Comparison of ENCODE assay signal across 30 cellular contexts in genomic region chr7:105305633-105306032, GRCh38.
DNase-seq lines count a peak whose midpoint lies in the region; ATAC-seq and TF ChIP-seq lines count a peak whose summit lies in the region.
"Had no signal": no experiment of that assay in that cellular context is flagged by ENCODE, and none has a peak within 500 bp of the region (broad histone marks: within the 10 kb centered on the region; RNA-seq: fewer than 3 reads in every experiment).

No MANE protein-coding gene starts in this region.

- H3K4me3 Mint-ChIP-seq in activated CD8-positive, alpha-beta T cell treated with anti-CD3 and anti-CD28 coated beads for 36 hours: peak overlapping the region; percentile 46
- no peak overlapping the region for H3K4me3 Mint-ChIP-seq in activated CD8-positive, alpha-beta T cell treated with anti-CD3 and anti-CD28 coated beads, Interleukin-2, amount 10 ng/mL, durations not matched to agents 7 days and 5 days
- H3K4me3 Mint-ChIP-seq in activated T-helper 1 cell treated with anti-CD3 and anti-CD28 coated beads, Interleukin-12 subunit alpha, Interleukin-12 subunit beta, Interleukin-2, Interleukin-4 antibody, amounts not matched to agents 30 ng/mL and 10 ng/mL and 1 ng/mL, durations not matched to agents 14 hours and 24 hours and 36 hours: peak overlapping the region; percentile 37
- H3K4me3 Mint-ChIP-seq in naive thymus-derived CD8-positive, alpha-beta T cell: peak overlapping the region in 3 of 10 donors; percentile 12 to 70 (median 60)
- H3K4me3 Mint-ChIP-seq: HFFc6, naive B cell, T-helper 17 cell had no signal

- H3K36me3 Mint-ChIP-seq in activated CD8-positive, alpha-beta T cell treated with anti-CD3 and anti-CD28 coated beads for 36 hours (ENCODE audit: low read depth): peaks cover 6% of the 10 kb centered on the region
- peaks cover 10% of the 10 kb centered on the region for H3K36me3 Mint-ChIP-seq in activated CD8-positive, alpha-beta T cell treated with anti-CD3 and anti-CD28 coated beads, Interleukin-2, amount 10 ng/mL, durations not matched to agents 7 days and 5 days (ENCODE audit: low read depth)
- H3K36me3 Mint-ChIP-seq in activated T-helper 1 cell treated with anti-CD3 and anti-CD28 coated beads, Interleukin-12 subunit alpha, Interleukin-12 subunit beta, Interleukin-2, Interleukin-4 antibody, amounts not matched to agents 30 ng/mL and 10 ng/mL and 1 ng/mL, durations not matched to agents 14 hours and 24 hours and 36 hours (ENCODE audit: low read depth): peaks cover 7% of the 10 kb centered on the region
- H3K36me3 Mint-ChIP-seq in naive thymus-derived CD8-positive, alpha-beta T cell: peaks cover 0 to 12% (median 3%) of the 10 kb centered on the region in 3 donors

- H3K27ac Mint-ChIP-seq in activated CD8-positive, alpha-beta T cell treated with anti-CD3 and anti-CD28 coated beads for 36 hours: peak overlapping the region; percentile 83
- no peak overlapping the region for H3K27ac Mint-ChIP-seq in activated CD8-positive, alpha-beta T cell treated with anti-CD3 and anti-CD28 coated beads, Interleukin-2, amount 10 ng/mL, durations not matched to agents 7 days and 5 days
- peak overlapping the region; percentile 55 for H3K27ac Mint-ChIP-seq in activated T-helper 1 cell treated with anti-CD3 and anti-CD28 coated beads, Interleukin-12 subunit alpha, Interleukin-12 subunit beta, Interleukin-2, Interleukin-4 antibody, amounts not matched to agents 30 ng/mL and 10 ng/mL and 1 ng/mL, durations not matched to agents 14 hours and 24 hours and 36 hours
- peak overlapping the region in 6 of 10 donors; percentile 38 to 74 (median 58) for H3K27ac Mint-ChIP-seq in naive thymus-derived CD8-positive, alpha-beta T cell
- H3K27ac Mint-ChIP-seq: HFFc6 had no signal

- no peaks in the 10 kb centered on the region for H3K27me3 Mint-ChIP-seq in activated CD8-positive, alpha-beta T cell treated with anti-CD3 and anti-CD28 coated beads for 36 hours
- no peaks in the 10 kb centered on the region for H3K27me3 Mint-ChIP-seq in activated CD8-positive, alpha-beta T cell treated with anti-CD3 and anti-CD28 coated beads, Interleukin-2, amount 10 ng/mL, durations not matched to agents 7 days and 5 days (ENCODE audit: low read depth)
- no peaks in the 10 kb centered on the region for H3K27me3 Mint-ChIP-seq in activated T-helper 1 cell treated with anti-CD3 and anti-CD28 coated beads, Interleukin-12 subunit alpha, Interleukin-12 subunit beta, Interleukin-2, Interleukin-4 antibody, amounts not matched to agents 30 ng/mL and 10 ng/mL and 1 ng/mL, durations not matched to agents 14 hours and 24 hours and 36 hours (ENCODE audit: insufficient read depth)
- no peaks in the 10 kb centered on the region for H3K27me3 Mint-ChIP-seq in naive thymus-derived CD8-positive, alpha-beta T cell
- H3K27me3 Mint-ChIP-seq: CD4-positive, alpha-beta memory T cell; naive B cell; T-helper 17 cell had no signal

- TF ChIP-seq CTCF in activated CD8-positive, alpha-beta T cell treated with anti-CD3 and anti-CD28 coated beads for 36 hours (IDR thresholded peaks at IDR 0.05): no peak

- no peak for ATAC-seq in activated CD8-positive, alpha-beta T cell treated with anti-CD3 and anti-CD28 coated beads for 36 hours
- ATAC-seq in activated CD8-positive, alpha-beta T cell treated with anti-CD3 and anti-CD28 coated beads, Interleukin-2, amount 10 ng/mL, durations not matched to agents 7 days and 5 days: no peak
- ATAC-seq in naive thymus-derived CD8-positive, alpha-beta T cell: no peak
- ATAC-seq: gastroesophageal sphincter, lower lobe of right lung, psoas muscle, sciatic nerve, T-helper 17 cell had no signal

- intact Hi-C loops in activated CD8-positive, alpha-beta T cell treated with anti-CD3 and anti-CD28 coated beads for 36 hours (cut with micrococcal nuclease): no loop called here
- intact Hi-C loops in activated T-helper 1 cell treated with anti-CD3 and anti-CD28 coated beads, Interleukin-12 subunit alpha, Interleukin-12 subunit beta, Interleukin-2, Interleukin-4 antibody, amounts not matched to agents 30 ng/mL and 10 ng/mL and 1 ng/mL, durations not matched to agents 14 hours and 24 hours and 36 hours (cut with micrococcal nuclease): loop anchor here (1.0 to 5.0 kb wide), 2 partner anchors 7 to 38 kb away; no protein-coding TSS in a partner anchor
- intact Hi-C loops in cardiac septum (cut with DNase I): no loop called here

- peaks cover 62% of the 10 kb centered on the region for H3K4me1 Mint-ChIP-seq in activated CD8-positive, alpha-beta T cell treated with anti-CD3 and anti-CD28 coated beads for 36 hours (ENCODE audit: low read depth)
- peaks cover 61% of the 10 kb centered on the region for H3K4me1 Mint-ChIP-seq in activated CD8-positive, alpha-beta T cell treated with anti-CD3 and anti-CD28 coated beads, Interleukin-2, amount 10 ng/mL, durations not matched to agents 7 days and 5 days (ENCODE audit: low read depth)
- H3K4me1 Mint-ChIP-seq in activated T-helper 1 cell treated with anti-CD3 and anti-CD28 coated beads, Interleukin-12 subunit alpha, Interleukin-12 subunit beta, Interleukin-2, Interleukin-4 antibody, amounts not matched to agents 30 ng/mL and 10 ng/mL and 1 ng/mL, durations not matched to agents 14 hours and 24 hours and 36 hours (ENCODE audit: low read depth): peaks cover 58% of the 10 kb centered on the region
- H3K4me1 Mint-ChIP-seq in naive thymus-derived CD8-positive, alpha-beta T cell: peaks cover 34 to 67% (median 62%) of the 10 kb centered on the region in 4 donors

- H3K4me3 ChIP-seq in Jurkat, Clone E6-1 (ENCODE audit: low read length): no peak overlapping the region
- H3K4me3 ChIP-seq: gastroesophageal sphincter, hepatocyte, lower lobe of right lung, psoas muscle, SK-N-MC, transverse colon had no signal

- peaks cover 3% of the 10 kb centered on the region for H3K9me3 Mint-ChIP-seq in activated CD8-positive, alpha-beta T cell treated with anti-CD3 and anti-CD28 coated beads for 36 hours
- H3K9me3 Mint-ChIP-seq in activated CD8-positive, alpha-beta T cell treated with anti-CD3 and anti-CD28 coated beads, Interleukin-2, amount 10 ng/mL, durations not matched to agents 7 days and 5 days (ENCODE audit: insufficient read depth): no peaks in the 10 kb centered on the region
- H3K9me3 Mint-ChIP-seq in activated T-helper 1 cell treated with anti-CD3 and anti-CD28 coated beads, Interleukin-12 subunit alpha, Interleukin-12 subunit beta, Interleukin-2, Interleukin-4 antibody, amounts not matched to agents 30 ng/mL and 10 ng/mL and 1 ng/mL, durations not matched to agents 14 hours and 24 hours and 36 hours: no peaks in the 10 kb centered on the region
- peaks cover 0 to 2% (median 0%) of the 10 kb centered on the region in 9 donors for H3K9me3 Mint-ChIP-seq in naive thymus-derived CD8-positive, alpha-beta T cell
- H3K9me3 Mint-ChIP-seq: HFFc6 had no signal

- DNase-seq in activated CD8-positive, alpha-beta T cell treated with anti-CD3 and anti-CD28 coated beads for 36 hours: no peak
- DNase-seq in activated CD8-positive, alpha-beta T cell treated with anti-CD3 and anti-CD28 coated beads, Interleukin-2, amount 10 ng/mL, durations not matched to agents 7 days and 5 days: no peak
- DNase-seq in Jurkat, Clone E6-1 (ENCODE audit: low read depth, low spot score): peak; percentile 29
- no peak for DNase-seq in activated T-helper 1 cell treated with anti-CD3 and anti-CD28 coated beads, Interleukin-12 subunit alpha, Interleukin-12 subunit beta, Interleukin-2, Interleukin-4 antibody, amounts not matched to agents 30 ng/mL and 10 ng/mL and 1 ng/mL, durations not matched to agents 14 hours and 24 hours and 36 hours (ENCODE audit: low spot score)
- no peak for DNase-seq in naive thymus-derived CD8-positive, alpha-beta T cell
- DNase-seq in cardiac septum (ENCODE audit: low spot score) (no peak), cortex of kidney (lab: John Stamatoyannopoulos, UW) (no peak)
- DNase-seq in effector CD4-positive, alpha-beta T cell: no peak
- DNase-seq: activated CD4-positive, CD25-positive, alpha-beta regulatory T cell treated with anti-CD3 and anti-CD28 coated beads, Interleukin-2, amount 50 U/mL, for 72 hours; activated effector memory CD4-positive, alpha-beta T cell treated with Interleukin-2 at 50 U/mL for 16 hours; amniotic stem cell; brain microvascular endothelial cell; GOT3; HFFc6; KBM-7; lower lobe of right lung; midbrain; naive B cell; NCI-H2029; NCI-H510A treated with DMSO at 0.1 percent for 48 hours; occipital lobe; psoas muscle; stimulated activated CD4-positive, alpha-beta T cell treated with anti-CD3 and anti-CD28 coated beads, Interleukin-2, amount 100 ng/mL, for 48 hours; T-helper 17 cell; transverse colon had no signal

- POLR2A ChIA-PET in activated CD8-positive, alpha-beta T cell treated with anti-CD3 and anti-CD28 coated beads for 36 hours (lab: Charles Lee): interaction anchor here (0.7 to 0.8 kb wide), 2 partner anchors 144 to 252 kb away, joined by 3 read pairs; no protein-coding TSS in a partner anchor
- POLR2A ChIA-PET in activated CD8-positive, alpha-beta T cell treated with anti-CD3 and anti-CD28 coated beads, Interleukin-2, amount 10 ng/mL, durations not matched to agents 7 days and 5 days (lab: Charles Lee): no interaction called here
- POLR2A ChIA-PET in naive thymus-derived CD8-positive, alpha-beta T cell (lab: Charles Lee): no interaction called here

- CTCF ChIA-PET in activated CD8-positive, alpha-beta T cell treated with anti-CD3 and anti-CD28 coated beads for 36 hours (lab: Charles Lee): no interaction called here
- CTCF ChIA-PET in activated CD8-positive, alpha-beta T cell treated with anti-CD3 and anti-CD28 coated beads, Interleukin-2, amount 10 ng/mL, durations not matched to agents 7 days and 5 days (lab: Charles Lee): no interaction called here
